ENCODE assay signal across 1 cellular context in genomic region chr6:96834070-96834469, GRCh38.
TF ChIP-seq lines count a peak whose summit lies in the region.

No MANE protein-coding gene starts in this region.

TF ChIP-seq in GM23338, 12 proteins besides CTCF, POLR2A, EP300 and RAD21:
- TF ChIP-seq ZNF331 (CRISPR knock-in tag; IDR thresholded peaks at IDR 0.05; ENCODE audit: low read depth) (no peak), EZH2phosphoT487 (IDR thresholded peaks at IDR 0.05; ENCODE audit: unreplicated experiment) (no peak), ZNF114 (CRISPR knock-in tag; IDR thresholded peaks at IDR 0.05) (no peak), POLR2AphosphoS5 (IDR thresholded peaks at IDR 0.05; ENCODE audit: low read depth) (no peak), ETS1 (IDR thresholded peaks at IDR 0.05) (no peak), EZH2 (IDR thresholded peaks at IDR 0.05; ENCODE audit: low read depth, unreplicated experiment) (no peak), NANOG (IDR thresholded peaks at IDR 0.05; ENCODE audit: borderline replicate concordance) (no peak), CREB1 (CRISPR knock-in tag; IDR thresholded peaks at IDR 0.05; ENCODE audit: low read depth) (no peak), ZNF462 (CRISPR knock-in tag; IDR thresholded peaks at IDR 0.05) (no peak), JUNB (IDR thresholded peaks at IDR 0.05; ENCODE audit: unreplicated experiment) (no peak), STAT1 (IDR thresholded peaks at IDR 0.05; ENCODE audit: unreplicated experiment) (no peak), REST (IDR thresholded peaks at IDR 0.05; ENCODE audit: unreplicated experiment) (no peak)
